Comparison of ENCODE assay signal across 8 cellular contexts in the genomic region with DNA sequence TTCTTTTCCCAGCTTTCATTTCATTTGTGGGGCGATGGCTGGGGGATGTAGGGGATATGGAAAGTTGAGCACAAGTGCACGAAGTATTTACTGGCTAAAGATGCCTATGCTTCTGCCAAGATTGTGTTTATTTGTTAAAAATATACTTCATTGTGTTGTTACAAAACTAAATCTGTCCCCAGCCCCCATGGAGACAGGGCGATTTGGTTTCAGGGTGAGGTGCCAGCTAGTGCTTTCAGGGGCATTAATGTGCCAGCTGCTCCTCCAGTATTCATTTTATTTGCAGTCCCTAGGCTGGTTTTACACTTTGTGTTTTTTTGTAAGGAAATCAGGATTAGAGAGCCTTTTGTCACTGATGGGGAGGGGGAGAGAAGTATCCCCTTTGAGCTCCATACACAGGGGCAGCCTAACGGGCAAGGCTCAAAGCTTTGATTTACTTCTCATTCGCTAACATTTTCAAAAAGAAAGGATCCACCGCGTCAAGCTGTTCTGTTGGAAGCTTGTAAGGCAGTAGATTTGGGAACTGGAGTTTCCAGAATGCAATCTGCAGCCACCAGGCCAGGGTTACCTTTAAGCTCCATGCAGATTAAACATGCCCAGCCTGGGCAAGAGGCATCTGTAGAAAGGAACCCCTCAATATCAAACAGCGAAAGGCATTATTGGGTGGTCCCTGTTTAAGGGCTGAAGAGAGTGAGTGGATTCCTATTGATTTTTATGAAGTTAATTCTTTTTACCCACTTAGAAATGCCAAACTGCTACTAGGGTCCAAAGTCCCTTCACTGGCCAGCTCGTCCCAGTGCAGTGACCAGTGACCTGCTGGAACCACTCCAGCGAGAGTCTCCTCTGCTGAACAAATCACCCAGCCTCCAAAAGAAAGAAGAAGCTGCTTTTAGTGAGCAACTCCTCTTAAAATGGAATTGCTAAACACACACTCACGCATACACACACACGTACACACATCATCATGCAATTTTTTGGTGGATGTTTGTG.
DNase-seq lines count a peak whose midpoint lies in the region; ATAC-seq and TF ChIP-seq lines count a peak whose summit lies in the region.

No MANE protein-coding gene starts in this region.

- no peak for TF ChIP-seq CTCF in heart right ventricle (IDR thresholded peaks at IDR 0.05)
- no peak for TF ChIP-seq CTCF in gastrocnemius medialis (IDR thresholded peaks at IDR 0.05 in 4 of 5, conservative IDR thresholded peaks at IDR 0.05 in 1 of 5)

- TF ChIP-seq POLR2A in GM18951 (IDR thresholded peaks at IDR 0.05; ENCODE audit: extremely low read depth, insufficient read depth, insufficient read length) (peak; percentile 20), gastrocnemius medialis (IDR thresholded peaks at IDR 0.05) (no peak)

- 72% methylated on average over 12 of the region's 12 CpGs for WGBS in heart right ventricle, 2 donors

- DNase-seq in NCI-H774 (lab: John Stamatoyannopoulos, UW) (peak; percentile 20), heart right ventricle (peak in 1 of 2 donors; percentile 46), gastrocnemius medialis (no peak), dermis blood vessel endothelial cell (no peak), activated gamma-delta T cell (lab: John Stamatoyannopoulos, UW) (no peak), SW480 (ENCODE audit: low spot score) (no peak)

- H3K27me3 ChIP-seq in heart right ventricle (no peaks in the 10 kb centered on the region), gastrocnemius medialis (no peaks in the 10 kb centered on the region)

- in situ Hi-C loops in GM18951 (cut with MboI; ENCODE audit: low sequenced_read_pairs, unreplicated experiment) (loop anchor here (10.0 kb wide), 1 partner anchor 61 kb away; no protein-coding TSS in a partner anchor), gastrocnemius medialis (cut with MboI; ENCODE audit: low sequenced_read_pairs in 4 of 4) (no loop called here)

- H3K36me3 ChIP-seq in heart right ventricle (no peaks in the 10 kb centered on the region), gastrocnemius medialis (no peaks in the 10 kb centered on the region)

- peak overlapping the region; percentile 45 to 95 (median 80) for H3K27ac ChIP-seq in heart right ventricle
- H3K27ac ChIP-seq in gastrocnemius medialis = peak overlapping the region; percentile 51 to 74 (median 70)

- no peak for ATAC-seq in heart right ventricle
- peak; percentile 10 to 24 for ATAC-seq in gastrocnemius medialis
- ATAC-seq in HG03457 (IDR thresholded peaks at IDR 0.05; ENCODE audit: unreplicated experiment) = no peak

- no peaks in the 10 kb centered on the region for H3K9me3 ChIP-seq in heart right ventricle
- H3K9me3 ChIP-seq in gastrocnemius medialis = no peaks in the 10 kb centered on the region

- no peak overlapping the region for H3K4me3 ChIP-seq in heart right ventricle
- peak overlapping the region in 2 of 4 donors; percentile 7 to 26 for H3K4me3 ChIP-seq in gastrocnemius medialis

- peaks cover 14 to 59% (median 40%) of the 10 kb centered on the region in 9 donors for H3K4me1 ChIP-seq in heart right ventricle
- H3K4me1 ChIP-seq in gastrocnemius medialis = peaks cover 46 to 48% of the 10 kb centered on the region in 2 donors

- intact Hi-C loops in heart right ventricle (cut with DNase I) (loop anchor here in 4 of 10 donors (5.0 to 10.0 kb wide), 5 partner anchors 58 to 421 kb away; a partner anchor contains a TSS), gastrocnemius medialis (cut with DNase I; ENCODE audit: low total_unique reads) (loop anchor here (5.0 to 10.0 kb wide), 2 partner anchors 37 to 259 kb away; no protein-coding TSS in a partner anchor)

Comparison
In these comparisons a context has a peak if more than half of its experiments do, and no peak if none do; other contexts are left out.
1. ATAC-seq: peak in gastrocnemius medialis (2 of 2); none in heart right ventricle (0 of 8) and HG03457 (single experiment).